In genomic region chr11:65417702-65418430, GRCh38 we compare ENCODE assay signal across 8 cellular contexts. TPM values are rescaled to one million over a fixed set of nuclear protein-coding genes. Genes with fewer than 3 reads are reported as not detected.
DNase-seq lines count a peak whose midpoint lies in the region; ATAC-seq and TF ChIP-seq lines count a peak whose summit lies in the region.

No MANE protein-coding gene starts in this region.

- H3K36me3 ChIP-seq in ACC112 (ENCODE audit: insufficient read depth, low read length) (peaks cover 2% of the 10 kb centered on the region; the same call in 1 of the 2 replicates), IMR-90 (ENCODE audit: control insufficient read depth, insufficient read depth, low read length) (peaks cover 2% of the 10 kb centered on the region; the same call in 1 of the 2 replicates), heart left ventricle (peaks cover 0 to 11% (median 0%) of the 10 kb centered on the region in 9 donors), rectal smooth muscle tissue (ENCODE audit: control insufficient read depth, insufficient read depth, low read length) (peaks cover 3% of the 10 kb centered on the region)

- H3K79me1 ChIP-seq in IMR-90 (ENCODE audit: low read depth in 1 of 2, low read length in 2 of 2): peaks cover 10 to 64% of the 10 kb centered on the region in 2 experiments; a peak in 2 of 4 replicates

- no peak for ATAC-seq in IMR-90 (ENCODE audit: low read depth)
- peak in 3 of 4 donors; percentile 8 to 27 (median 10) for ATAC-seq in heart left ventricle
- ATAC-seq in GM19351 (IDR thresholded peaks at IDR 0.05; ENCODE audit: unreplicated experiment): no peak

- H2AFZ ChIP-seq in ACC112 (ENCODE audit: low read length, unreplicated experiment) (no peak overlapping the region), IMR-90 (replicated peaks; ENCODE audit: low read length, poor library complexity) (peak overlapping the region; percentile 57)

- TF ChIP-seq POLR2A in IMR-90 (IDR thresholded peaks at IDR 0.05; ENCODE audit: low read depth, low read length): no peak; the same call in 1 of the 2 replicates
- no peak for TF ChIP-seq POLR2A in heart left ventricle (IDR thresholded peaks at IDR 0.05)

- H3K27ac Mint-ChIP-seq in activated naive CD8-positive, alpha-beta T cell: peak overlapping the region; percentile 99

- DNase-seq in IMR-90 (peak; percentile 28), heart left ventricle (peak; percentile 54 to 82 (median 80)), HPDE6-E6E7 (ENCODE audit: extremely low spot score) (no peak), NCI-H146 (lab: John Stamatoyannopoulos, UW) (no peak)

- POLR2A ChIA-PET in IMR-90 (lab: Charles Lee; ENCODE audit: unreplicated experiment): interaction anchor here (0.7 to 6.8 kb wide), 2 partner anchors 24 to 82 kb away, joined by 4 to 142 read pairs; partner anchors contain the start of gene MALAT1

- H2BK15ac ChIP-seq in IMR-90 (ENCODE audit: low read depth, low read length): peak overlapping the region; percentile 98; the same call in 2 of the 3 replicates

- H3K9me1 ChIP-seq in IMR-90 (ENCODE audit: insufficient read depth, low read length): no peaks in the 10 kb centered on the region

- H3K4me3 Mint-ChIP-seq in activated naive CD8-positive, alpha-beta T cell: peak overlapping the region; percentile 86

- peak overlapping the region; percentile 83 for H2AK9ac ChIP-seq in IMR-90 (replicated peaks; ENCODE audit: low read depth, low read length, poor library complexity)

- no peaks in the 10 kb centered on the region for H3K9me3 Mint-ChIP-seq in activated naive CD8-positive, alpha-beta T cell (ENCODE audit: low read depth)

- peak overlapping the region; percentile 97 for H3K4ac ChIP-seq in IMR-90 (ENCODE audit: low read depth, low read length)

- peak overlapping the region; percentile 28 for H3K9ac ChIP-seq in IMR-90 (ENCODE audit: low read depth, low read length)
- H3K9ac ChIP-seq in rectal smooth muscle tissue (ENCODE audit: low read length): peak overlapping the region; percentile 85

- no peaks in the 10 kb centered on the region for H3K27me3 Mint-ChIP-seq in activated naive CD8-positive, alpha-beta T cell

- peaks cover 42% of the 10 kb centered on the region for H3K4me1 ChIP-seq in ACC112 (ENCODE audit: control insufficient read depth, insufficient read depth, low read length, unreplicated experiment)
- H3K4me1 ChIP-seq in IMR-90 (ENCODE audit: control insufficient read depth, insufficient read depth, low read length): peaks cover 38% of the 10 kb centered on the region
- peaks cover 11 to 72% (median 57%) of the 10 kb centered on the region in 12 donors for H3K4me1 ChIP-seq in heart left ventricle
- H3K4me1 ChIP-seq in rectal smooth muscle tissue (ENCODE audit: control insufficient read depth, insufficient read depth, low read length): peaks cover 54% of the 10 kb centered on the region

- H3K4me3 ChIP-seq in ACC112 (ENCODE audit: low read depth, low read length) (peak overlapping the region; percentile 64), IMR-90 (ENCODE audit: insufficient read depth, low read depth, low read length) (no peak overlapping the region), heart left ventricle (peak overlapping the region; percentile 19 to 96 (median 82)), rectal smooth muscle tissue (ENCODE audit: low read length) (peak overlapping the region; percentile 64)

- H3K18ac ChIP-seq in IMR-90 (ENCODE audit: low read depth, low read length): peak overlapping the region; percentile 25; the same call in 1 of the 2 replicates

- CTCF ChIA-PET in IMR-90 (lab: Yijun Ruan, JAX): interaction anchor here (0.6 to 1.9 kb wide), 5 partner anchors 26 to 92 kb away, joined by 3 to 7 read pairs (median 4); no protein-coding TSS in a partner anchor

- H3K27me3 ChIP-seq in ACC112 (ENCODE audit: insufficient read depth, low read length): no peaks in the 10 kb centered on the region
- H3K27me3 ChIP-seq in IMR-90 (ENCODE audit: control insufficient read depth, insufficient read depth, low read length): no peaks in the 10 kb centered on the region
- no peaks in the 10 kb centered on the region for H3K27me3 ChIP-seq in heart left ventricle
- H3K27me3 ChIP-seq in rectal smooth muscle tissue (ENCODE audit: control insufficient read depth, insufficient read depth, low read length): no peaks in the 10 kb centered on the region

- H3K4me2 ChIP-seq in IMR-90 (ENCODE audit: low read depth, low read length): peak overlapping the region; percentile 12; the same call in 1 of the 2 replicates

- peak overlapping the region; percentile 9; the same call in 1 of the 2 replicates for H4K5ac ChIP-seq in IMR-90 (ENCODE audit: low read depth, low read length)

- H3K4me1 Mint-ChIP-seq in activated naive CD8-positive, alpha-beta T cell (ENCODE audit: low read depth): peaks cover 55% of the 10 kb centered on the region

- in situ Hi-C loops in IMR-90 (cut with MboI; ENCODE audit: low sequenced_read_pairs): no loop called here

- intact Hi-C loops in IMR-90 (cut with micrococcal nuclease): no loop called here
- intact Hi-C loops in heart left ventricle (cut with DNase I): loop anchor here (2.0 to 10.0 kb wide), 9 partner anchors 35 to 93 kb away; partner anchors contain the start of gene SLC25A45 (in 6 of the 10)

- TF ChIP-seq CTCF in IMR-90 (conservative IDR thresholded peaks at IDR 0.05; ENCODE audit: low read depth, low read length): no peak
- no peak for TF ChIP-seq CTCF in heart left ventricle (IDR thresholded peaks at IDR 0.05)

- H2BK20ac ChIP-seq in IMR-90 (ENCODE audit: low read depth, low read length): peak overlapping the region; percentile 72

- dilution Hi-C loops in IMR-90 (cut with HindIII; ENCODE audit: low sequenced_read_pairs, unreplicated experiment): no loop called here

- peak overlapping the region; percentile 96 for H2AK5ac ChIP-seq in IMR-90 (ENCODE audit: low read depth, low read length)

- H4K20me1 ChIP-seq in IMR-90 (ENCODE audit: insufficient read depth, low read length): peaks cover 13% of the 10 kb centered on the region

- peak overlapping the region; percentile 99 for H3K27ac ChIP-seq in ACC112 (ENCODE audit: low read depth, low read length)
- H3K27ac ChIP-seq in IMR-90 (ENCODE audit: insufficient read depth, low read length): peak overlapping the region; percentile 98
- peak overlapping the region; percentile 98 to 100 (median 100) for H3K27ac ChIP-seq in heart left ventricle
- H3K27ac ChIP-seq in rectal smooth muscle tissue (ENCODE audit: low read depth, low read length): peak overlapping the region; percentile 100

- peak overlapping the region; percentile 86 for H3K14ac ChIP-seq in IMR-90 (replicated peaks; ENCODE audit: low read depth, low read length)

- H3K56ac ChIP-seq in IMR-90 (ENCODE audit: extremely low read depth, insufficient read depth, low read length): no peak overlapping the region

- H3K23ac ChIP-seq in IMR-90 (ENCODE audit: low read depth, low read length): peak overlapping the region; percentile 53

- no peaks in the 10 kb centered on the region for H3K9me3 ChIP-seq in IMR-90 (ENCODE audit: control insufficient read depth, insufficient read depth, low read length)
- no peaks in the 10 kb centered on the region for H3K9me3 ChIP-seq in heart left ventricle

- peak overlapping the region; percentile 60 for H4K91ac ChIP-seq in IMR-90 (ENCODE audit: insufficient read depth, low read depth, low read length)

- no TSS peak for BruUV-seq in IMR-90 (replicated peaks; lab: Mats Ljungman, UMichigan)

- H3K79me2 ChIP-seq in ACC112 (ENCODE audit: control insufficient read depth, insufficient read depth, low read length, unreplicated experiment): peaks cover 45% of the 10 kb centered on the region

- 40% methylated on average over 7 of the region's 19 CpGs; no CpG with 5 or more reads in 1 of the 2 experiments for WGBS in IMR-90 (ENCODE audit: extremely low coverage in 2 of 2, insufficient read length in 1 of 2), 2 experiments
- 4 to 8% (median 4%) methylated on average over 13 to 19 of the region's 19 CpGs for WGBS in heart left ventricle, 4 donors

- peak overlapping the region; percentile 99 for H2BK120ac ChIP-seq in IMR-90 (ENCODE audit: low read depth, low read length)

- peak overlapping the region; percentile 56 to 73; a peak in 2 of 4 replicates for H4K8ac ChIP-seq in IMR-90 (ENCODE audit: low read depth in 2 of 2, low read length in 2 of 2)

- H2BK5ac ChIP-seq in IMR-90 (ENCODE audit: low read depth, low read length, poor library complexity, severe bottlenecking): peak overlapping the region; percentile 82

- peaks cover 3% of the 10 kb centered on the region for H3K36me3 Mint-ChIP-seq in activated naive CD8-positive, alpha-beta T cell

- no peak for TF ChIP-seq RAD21 in IMR-90 (IDR thresholded peaks at IDR 0.05; ENCODE audit: low read length)

TF ChIP-seq in IMR-90, 13 proteins besides CTCF, POLR2A, EP300 and RAD21:
- 0 out of 2 replicates have a peak, but pooled peaks have one; percentile 19 for TF ChIP-seq MAZ (IDR thresholded peaks at IDR 0.05; ENCODE audit: borderline replicate concordance, low read depth, low read length)
- TF ChIP-seq USF2 (IDR thresholded peaks at IDR 0.05; ENCODE audit: low read depth, low read length): no peak

RNA-seq across cellular contexts. Expression of gene NEAT1, which starts 4.7 kb away (rescaled TPM):
- total RNA-seq in IMR-90 (2012; rRNA removed) (30.1 and 38.0 TPM in 2 replicates), heart left ventricle (100 to 1,000 TPM in 7 of 9 donors, 10 to 100 TPM in 2; 17.0 to 760 (median 507) TPM)
- polyA plus RNA-seq in IMR-90 (2012; rRNA removed) (56.3 and 114 TPM in 2 replicates), heart left ventricle (100 to 1,000 TPM; 104 to 532 TPM)
- 12.5 and 21.1 TPM in 2 replicates for polyA plus RNA-seq in IMR-90 (2012; cell fraction: cytosol; rRNA removed)
- 237 and 1,050 TPM in 2 replicates for polyA plus RNA-seq in IMR-90 (2012; cell fraction: nucleus; rRNA removed; ENCODE audit: low replicate concordance)

RNA-seq across cellular contexts. Expression of gene FRMD8, which starts 31.4 kb away (rescaled TPM):
- total RNA-seq in IMR-90 (2012; rRNA removed) (10.8 and 11.3 TPM in 2 replicates), heart left ventricle (10 to 100 TPM in 7 of 9 donors, 1 to 10 TPM in 2; 6.1 to 24.1 (median 11.3) TPM)
- polyA plus RNA-seq in IMR-90 (2012; rRNA removed) (19.8 and 22.5 TPM in 2 replicates), heart left ventricle (10 to 100 TPM in 1 of 2 donors, 1 to 10 TPM in 1; 8.0 to 16.3 TPM)
- polyA plus RNA-seq in IMR-90 (2012; cell fraction: cytosol; rRNA removed): 30.0 and 36.2 TPM in 2 replicates
- polyA plus RNA-seq in IMR-90 (2012; cell fraction: nucleus; rRNA removed; ENCODE audit: low replicate concordance): 33.2 and 66.1 TPM in 2 replicates

RNA-seq across cellular contexts. Expression of gene SLC25A45, which starts 35.4 kb away (rescaled TPM):
- total RNA-seq in IMR-90 (2012; rRNA removed) (0.56 and 0.72 TPM in 2 replicates), heart left ventricle (10 to 100 TPM in 1 of 9 donors, 1 to 10 TPM in 8; 3.8 to 11.6 (median 6.6) TPM)
- polyA plus RNA-seq in IMR-90 (2012; rRNA removed) (1.2 and 1.3 TPM in 2 replicates), heart left ventricle (1 to 10 TPM; 3.8 to 6.6 TPM)
- 0.69 and 1.5 TPM in 2 replicates for polyA plus RNA-seq in IMR-90 (2012; cell fraction: cytosol; rRNA removed)
- polyA plus RNA-seq in IMR-90 (2012; cell fraction: nucleus; rRNA removed; ENCODE audit: low replicate concordance): 5.8 and 7.2 TPM in 2 replicates

Comparison
In these comparisons a context has a peak if more than half of its experiments do, and no peak if none do; other contexts are left out.
1. ATAC-seq: peak in heart left ventricle (3 of 4); none in IMR-90 (single experiment) and GM19351 (single experiment).
2. DNase-seq: peak in IMR-90 (single experiment) and heart left ventricle (5 of 5); none in HPDE6-E6E7 (single experiment) and NCI-H146 (single experiment).
3. Peak in every context shown above with its lines, with median percentiles within 50 percentile points of each other: H3K27ac ChIP-seq.